13 cellular contexts compared by ENCODE assay signal in the genomic region with DNA sequence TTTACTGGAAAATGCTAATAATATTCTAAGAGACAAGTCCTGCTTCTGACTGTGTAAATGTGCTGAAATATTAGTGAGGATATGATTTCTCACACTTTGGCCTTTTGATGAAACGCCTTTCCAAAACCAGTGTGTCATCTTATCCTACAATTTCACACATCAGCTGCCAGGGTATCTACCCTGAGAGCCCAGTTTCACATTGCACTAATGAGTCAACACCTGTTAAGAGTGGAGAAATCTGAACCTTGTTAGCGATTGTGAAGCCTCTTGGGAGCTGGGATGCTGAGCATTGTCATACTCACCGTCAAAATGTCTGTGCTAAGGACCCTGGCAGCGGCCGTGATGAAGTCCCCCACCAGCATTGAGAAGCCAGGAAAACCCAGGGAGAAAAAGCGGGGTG.
DNase-seq lines count a peak whose midpoint lies in the region; ATAC-seq, FAIRE-seq and TF ChIP-seq lines count a peak whose summit lies in the region.
"Had no signal": no experiment of that assay in that cellular context is flagged by ENCODE, and none has a peak within 500 bp of the region (broad histone marks: within the 10 kb centered on the region; RNA-seq: fewer than 3 reads in every experiment).

No MANE protein-coding gene starts in this region.

- peaks cover 29% of the 10 kb centered on the region for H3K36me3 Mint-ChIP-seq in stimulated activated naive CD8-positive, alpha-beta T cell treated with anti-CD3 and anti-CD28 coated beads, Interleukin-15, Interleukin-2, amounts not matched to agents 100 ng/mL and 50 ng/mL, for 24 hours (ENCODE audit: low read depth)
- peaks cover 63% of the 10 kb centered on the region for H3K36me3 Mint-ChIP-seq in T-cell

- WGBS in right cardiac atrium, result 54% methylated on average over 6 of the region's 6 CpGs
- WGBS in GM12878 (ENCODE audit: insufficient coverage, insufficient replicate concordance, low lambda C conversion rate, missing lambda C conversion rate), result 83% methylated on average over 6 of the region's 6 CpGs

- H3K27me3 Mint-ChIP-seq in stimulated activated naive CD8-positive, alpha-beta T cell treated with anti-CD3 and anti-CD28 coated beads, Interleukin-15, Interleukin-2, amounts not matched to agents 100 ng/mL and 50 ng/mL, for 24 hours, result no peaks in the 10 kb centered on the region
- no peaks in the 10 kb centered on the region for H3K27me3 Mint-ChIP-seq in T-cell

- FAIRE-seq in GM12878 (lab: Jason Lieb, UNC), result peak; percentile 18

- intact Hi-C loops in right cardiac atrium (cut with DNase I) (no loop called here), GM12878 (cut with micrococcal nuclease; ENCODE audit: unreplicated experiment) (no loop called here)

- in situ Hi-C loops in GM12878 (cut with MboI), result no loop called here

- no peak for TF ChIP-seq RAD21 in GM12878 (IDR thresholded peaks at IDR 0.05; ENCODE audit: insufficient read depth, low read depth, low read length)

- no peak for DNase-seq in right cardiac atrium
- DNase-seq in right atrium auricular region (ENCODE audit: low spot score), result no peak
- DNase-seq in NCI-H2107 (lab: John Stamatoyannopoulos, UW), result peak; percentile 55
- no peak for DNase-seq in GM12878 (ENCODE audit: low read depth, low spot score)
- no peak for DNase-seq in SIG-M5 (lab: John Stamatoyannopoulos, UW)
- no peak for DNase-seq in GDM1 (lab: John Stamatoyannopoulos, UW)
- no peak for DNase-seq in T-cell
- DNase-seq: activated CD4-positive, alpha-beta T cell treated with anti-CD3 and anti-CD28 coated beads, Interleukin-2, amount 50 U/mL, for 48 hours; MM.1S; testis had no signal

- ATAC-seq in right cardiac atrium (peak; percentile 57 to 69), GM12878 (peak; percentile 83), T-cell (replicated peaks in 1 of 4) (no peak)

- H4K20me1 ChIP-seq in GM12878 (ENCODE audit: control insufficient read depth, insufficient read depth), result no peaks in the 10 kb centered on the region

- H3K27ac Mint-ChIP-seq in stimulated activated naive CD8-positive, alpha-beta T cell treated with anti-CD3 and anti-CD28 coated beads, Interleukin-15, Interleukin-2, amounts not matched to agents 100 ng/mL and 50 ng/mL, for 24 hours, result peak overlapping the region; percentile 83
- H3K27ac Mint-ChIP-seq in T-cell, result no peak overlapping the region

- H3K27ac ChIP-seq in right cardiac atrium (ENCODE audit: low read length) (no peak overlapping the region), right atrium auricular region (no peak overlapping the region), GM12878 (ENCODE audit: control insufficient read depth, insufficient read depth) (no peak overlapping the region)
- H3K27ac ChIP-seq: C4-2B, prostate gland, testis had no signal

- H3K4me1 ChIP-seq in right cardiac atrium (ENCODE audit: control insufficient read depth, insufficient read depth, low read length) (no peaks in the 10 kb centered on the region), right atrium auricular region (no peaks in the 10 kb centered on the region), GM12878 (ENCODE audit: control insufficient read depth, insufficient read depth, low read length) (peaks cover 4% of the 10 kb centered on the region)
- H3K4me1 ChIP-seq: prostate gland, testis had no signal

- no peaks in the 10 kb centered on the region for H3K9me3 Mint-ChIP-seq in stimulated activated naive CD8-positive, alpha-beta T cell treated with anti-CD3 and anti-CD28 coated beads, Interleukin-15, Interleukin-2, amounts not matched to agents 100 ng/mL and 50 ng/mL, for 24 hours
- H3K9me3 Mint-ChIP-seq in T-cell, result no peaks in the 10 kb centered on the region

- no peak overlapping the region for H2AFZ ChIP-seq in GM12878 (ENCODE audit: control insufficient read depth, low read depth, low read length)

- CTCF ChIA-PET in GM12878 (lab: Yijun Ruan, JAX) (interaction anchor here (0.9 to 1.2 kb wide), 2 partner anchors 11 to 23 kb away, joined by 3 read pairs; no protein-coding TSS in a partner anchor), T-cell (lab: Charles Lee) (no interaction called here)

- no peak overlapping the region for H3K4me3 Mint-ChIP-seq in stimulated activated naive CD8-positive, alpha-beta T cell treated with anti-CD3 and anti-CD28 coated beads, Interleukin-15, Interleukin-2, amounts not matched to agents 100 ng/mL and 50 ng/mL, for 24 hours
- H3K4me3 Mint-ChIP-seq in T-cell, result no peak overlapping the region

- POLR2A ChIA-PET in GM12878 (lab: Charles Lee), result interaction anchor here (1.5 kb wide), 1 partner anchor 15 kb away, joined by 5 read pairs; no protein-coding TSS in a partner anchor
- POLR2A ChIA-PET in T-cell (lab: Charles Lee), result no interaction called here

- H3K9me3 ChIP-seq in right cardiac atrium (ENCODE audit: control insufficient read depth, low read length), result no peaks in the 10 kb centered on the region
- H3K9me3 ChIP-seq in right atrium auricular region, result no peaks in the 10 kb centered on the region
- no peaks in the 10 kb centered on the region for H3K9me3 ChIP-seq in GM12878 (replicated peaks; ENCODE audit: control insufficient read depth, insufficient read depth, low read length)
- H3K9me3 ChIP-seq: prostate gland, testis had no signal

- TF ChIP-seq POLR2A in GM12878 (IDR thresholded peaks at IDR 0.05; ENCODE audit: low read depth, low read length), result no peak

- H3K4me3 ChIP-seq in right cardiac atrium (ENCODE audit: low read length) (no peak overlapping the region), right atrium auricular region (no peak overlapping the region), GM12878 (no peak overlapping the region)
- H3K4me3 ChIP-seq: prostate gland, testis had no signal

- H3K27me3 ChIP-seq in right cardiac atrium (ENCODE audit: control insufficient read depth, insufficient read depth) (no peaks in the 10 kb centered on the region), right atrium auricular region (no peaks in the 10 kb centered on the region), GM12878 (replicated peaks in 1 of 2; ENCODE audit: control insufficient read depth in 2 of 2, insufficient read depth in 2 of 2, low read length in 1 of 2) (no peaks in the 10 kb centered on the region)
- H3K27me3 ChIP-seq: testis had no signal

- SMC1A ChIA-PET in GM12878 (lab: Charles Lee; ENCODE audit: uncharacterized antibody, unreplicated experiment), result interaction anchor here (0.7 to 2.4 kb wide), 2 partner anchors 13 to 37 kb away, joined by 3 to 6 read pairs; no protein-coding TSS in a partner anchor

- H3K4me2 ChIP-seq in GM12878 (ENCODE audit: control insufficient read depth, insufficient read depth), result no peak overlapping the region

- TF ChIP-seq CTCF in right atrium auricular region (IDR thresholded peaks at IDR 0.05), result no peak
- no peak for TF ChIP-seq CTCF in GM12878 (IDR thresholded peaks at IDR 0.05 in 2 of 3, conservative IDR thresholded peaks at IDR 0.05 in 1 of 3; ENCODE audit: control insufficient read depth in 2 of 3, extremely low read depth in 1 of 3, insufficient read depth in 1 of 3, low read depth in 3 of 3, low read length in 3 of 3)

- no peaks in the 10 kb centered on the region for H3K79me2 ChIP-seq in GM12878 (ENCODE audit: control insufficient read depth, insufficient read depth, low read length)

- RAD21 ChIA-PET in GM12878 (lab: Charles Lee; ENCODE audit: unreplicated experiment), result interaction anchor here (1.2 kb wide), 1 partner anchor 23 kb away, joined by 3 read pairs; no protein-coding TSS in a partner anchor

- TF ChIP-seq EP300 in GM12878 (IDR thresholded peaks at IDR 0.05; ENCODE audit: borderline replicate concordance in 1 of 2, control insufficient read depth in 1 of 2, low read depth in 2 of 2, low read length in 2 of 2), result no peak

- no peaks in the 10 kb centered on the region for H3K36me3 ChIP-seq in right atrium auricular region
- no peaks in the 10 kb centered on the region; a peak in 1 of 4 replicates for H3K36me3 ChIP-seq in GM12878 (ENCODE audit: control insufficient read depth in 2 of 2, insufficient read depth in 2 of 2, low read length in 1 of 2)
- H3K36me3 ChIP-seq: prostate gland had no signal

- BruUV-seq in GM12878 (replicated peaks; lab: Mats Ljungman, UMichigan), result no TSS peak

- no peak overlapping the region for H3K9ac ChIP-seq in GM12878 (ENCODE audit: control insufficient read depth, insufficient read depth, low read length)

- H3K4me1 Mint-ChIP-seq in stimulated activated naive CD8-positive, alpha-beta T cell treated with anti-CD3 and anti-CD28 coated beads, Interleukin-15, Interleukin-2, amounts not matched to agents 100 ng/mL and 50 ng/mL, for 24 hours (ENCODE audit: low read depth), result peaks cover 56% of the 10 kb centered on the region
- H3K4me1 Mint-ChIP-seq in T-cell, result peaks cover 17 to 30% (median 24%) of the 10 kb centered on the region in 3 donors

TF ChIP-seq in GM12878, 131 proteins besides CTCF, POLR2A, EP300 and RAD21 (continues in another document):
- TF ChIP-seq IKZF2 (IDR thresholded peaks at IDR 0.05), result peak; percentile 34 to 54; a peak in 2 of 4 replicates
- no peak for TF ChIP-seq NFYA (IDR thresholded peaks at IDR 0.05; ENCODE audit: borderline replicate concordance, low read depth, low read length)
- TF ChIP-seq BMI1 (IDR thresholded peaks at IDR 0.05; ENCODE audit: borderline replicate concordance), result no peak
- TF ChIP-seq MTA2 (IDR thresholded peaks at IDR 0.05; ENCODE audit: low read depth), result peak; percentile 51; the same call in 1 of the 2 replicates
- TF ChIP-seq, protein P1, sequence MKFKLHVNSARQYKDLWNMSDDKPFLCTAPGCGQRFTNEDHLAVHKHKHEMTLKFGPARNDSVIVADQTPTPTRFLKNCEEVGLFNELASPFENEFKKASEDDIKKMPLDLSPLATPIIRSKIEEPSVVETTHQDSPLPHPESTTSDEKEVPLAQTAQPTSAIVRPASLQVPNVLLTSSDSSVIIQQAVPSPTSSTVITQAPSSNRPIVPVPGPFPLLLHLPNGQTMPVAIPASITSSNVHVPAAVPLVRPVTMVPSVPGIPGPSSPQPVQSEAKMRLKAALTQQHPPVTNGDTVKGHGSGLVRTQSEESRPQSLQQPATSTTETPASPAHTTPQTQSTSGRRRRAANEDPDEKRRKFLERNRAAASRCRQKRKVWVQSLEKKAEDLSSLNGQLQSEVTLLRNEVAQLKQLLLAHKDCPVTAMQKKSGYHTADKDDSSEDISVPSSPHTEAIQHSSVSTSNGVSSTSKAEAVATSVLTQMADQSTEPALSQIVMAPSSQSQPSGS (IDR thresholded peaks at IDR 0.05; ENCODE audit: low read length), result no peak

Comparison
In these comparisons a context has a peak if more than half of its experiments do, and no peak if none do; other contexts are left out.
1. ATAC-seq: peak in right cardiac atrium (2 of 2) and GM12878 (single experiment); none in T-cell (0 of 4).